Comparison of ENCODE assay signal across 27 cellular contexts in genomic region chr3:45516829-45517228, GRCh38.
DNase-seq lines count a peak whose midpoint lies in the region; ATAC-seq and TF ChIP-seq lines count a peak whose summit lies in the region.
"Had no signal": no experiment of that assay in that cellular context is flagged by ENCODE, and none has a peak within 500 bp of the region (broad histone marks: within the 10 kb centered on the region; RNA-seq: fewer than 3 reads in every experiment).

No MANE protein-coding gene starts in this region.

- no peak overlapping the region for H3K4me3 ChIP-seq in gastrocnemius medialis
- H3K4me3 ChIP-seq: breast epithelium, HAP-1, skin epidermis, vagina had no signal

- H3K36me3 ChIP-seq in gastrocnemius medialis: peaks cover 0 to 28% of the 10 kb centered on the region in 2 donors

- peak overlapping the region; percentile 66 to 84 (median 74) for H3K27ac ChIP-seq in gastrocnemius medialis
- H3K27ac ChIP-seq: breast epithelium, parathyroid adenoma, vagina had no signal

- ATAC-seq in gastrocnemius medialis (peak; percentile 85 to 98), HG02571 (IDR thresholded peaks at IDR 0.05; ENCODE audit: unreplicated experiment) (no peak)
- ATAC-seq: activated naive CD4-positive, alpha-beta T cell treated with anti-CD3 and anti-CD28 coated beads, Interleukin-2, amount 50 U/mL, for 72 hours; activated T-cell treated with anti-CD3 and anti-CD28 coated beads, Interleukin-2, amount 50 U/mL, for 72 hours; CD8-positive, alpha-beta T cell; esophagus mucosa; naive thymus-derived CD8-positive, alpha-beta T cell had no signal

- DNase-seq in HCEC 1CT (peak; percentile 40), astrocyte of the hippocampus (ENCODE audit: low read depth, low spot score) (peak; percentile 69), fibroblast of peridontal ligament (ENCODE audit: extremely low read depth) (peak; percentile 86), gastrocnemius medialis (peak in 1 of 2 donors; percentile 9), AG20443 (ENCODE audit: low spot score) (no peak), OCI-M1 (lab: John Stamatoyannopoulos, UW) (no peak), ureter (ENCODE audit: low spot score) (no peak)
- DNase-seq: activated CD4-positive, CD25-positive, alpha-beta regulatory T cell treated with anti-CD3 and anti-CD28 coated beads, Interleukin-2, amount 50 U/mL, for 72 hours; activated CD8-positive, alpha-beta memory T cell treated with anti-CD3 and anti-CD28 coated beads for 24 hours; activated T-cell treated with anti-CD3 and anti-CD28 coated beads, Interleukin-2, amount 50 U/mL, for 72 hours; CD8-positive, alpha-beta T cell; DMS79 treated with DMSO at 0.1 percent for 48 hours; head of caudate nucleus; MM.1S; naive thymus-derived CD8-positive, alpha-beta T cell; NCI-H1694; NCI-H510A treated with DMSO at 0.1 percent for 48 hours; RPMI8226; stimulated activated CD4-positive, alpha-beta T cell treated with anti-CD3 and anti-CD28 coated beads, Interleukin-4, amount 100 ng/mL, for 24 hours had no signal

- TF ChIP-seq POLR2A in gastrocnemius medialis (IDR thresholded peaks at IDR 0.05): no peak

- no peak for TF ChIP-seq CTCF in gastrocnemius medialis (IDR thresholded peaks at IDR 0.05 in 4 of 5, conservative IDR thresholded peaks at IDR 0.05 in 1 of 5)

- in situ Hi-C loops in gastrocnemius medialis (cut with MboI; ENCODE audit: low sequenced_read_pairs in 4 of 4): loop anchor here in 3 of 4 donors (10.0 to 25.0 kb wide), 2 partner anchors 68 to 480 kb away; partner anchors contain the start of gene CLEC3B (in 1 of the 3)

- peaks cover 14% of the 10 kb centered on the region in 2 donors for H3K4me1 ChIP-seq in gastrocnemius medialis
- H3K4me1 ChIP-seq: breast epithelium, HAP-1, parathyroid adenoma, vagina had no signal

- no peaks in the 10 kb centered on the region for H3K27me3 ChIP-seq in gastrocnemius medialis
- H3K27me3 ChIP-seq: breast epithelium, vagina had no signal

- intact Hi-C loops in gastrocnemius medialis (cut with DNase I; ENCODE audit: low total_unique reads): no loop called here

- no peaks in the 10 kb centered on the region for H3K9me3 ChIP-seq in gastrocnemius medialis
- H3K9me3 ChIP-seq: breast epithelium, HAP-1, vagina had no signal

Comparison
In these comparisons a context has a peak if more than half of its experiments do, and no peak if none do; other contexts are left out.
1. DNase-seq: peak in HCEC 1CT (single experiment), astrocyte of the hippocampus (single experiment) and fibroblast of peridontal ligament (single experiment); none in AG20443 (single experiment), OCI-M1 (single experiment) and ureter (single experiment).